2 cellular contexts compared by ENCODE assay signal in genomic region chr2:69801745-69802144, GRCh38.
TF ChIP-seq lines count a peak whose summit lies in the region.

No MANE protein-coding gene starts in this region.

TF ChIP-seq in GM12878, 131 proteins besides CTCF, POLR2A, EP300 and RAD21:
- TF ChIP-seq STAT1 (conservative IDR thresholded peaks at IDR 0.05), result no peak
- no peak for TF ChIP-seq BHLHE40 (IDR thresholded peaks at IDR 0.05; ENCODE audit: borderline replicate concordance in 1 of 2, low read depth in 2 of 2, low read length in 1 of 2)
- no peak for TF ChIP-seq SIN3A (IDR thresholded peaks at IDR 0.05; ENCODE audit: low read depth, low read length)
- TF ChIP-seq RCOR1 (conservative IDR thresholded peaks at IDR 0.05; ENCODE audit: low read depth, low read length), result no peak
- TF ChIP-seq IKZF1 (conservative IDR thresholded peaks at IDR 0.05), result no peak
- no peak for TF ChIP-seq ETV6 (conservative IDR thresholded peaks at IDR 0.05 in 1 of 2, IDR thresholded peaks at IDR 0.05 in 1 of 2; ENCODE audit: borderline replicate concordance in 1 of 2, low read depth in 1 of 2)
- TF ChIP-seq, protein P1, sequence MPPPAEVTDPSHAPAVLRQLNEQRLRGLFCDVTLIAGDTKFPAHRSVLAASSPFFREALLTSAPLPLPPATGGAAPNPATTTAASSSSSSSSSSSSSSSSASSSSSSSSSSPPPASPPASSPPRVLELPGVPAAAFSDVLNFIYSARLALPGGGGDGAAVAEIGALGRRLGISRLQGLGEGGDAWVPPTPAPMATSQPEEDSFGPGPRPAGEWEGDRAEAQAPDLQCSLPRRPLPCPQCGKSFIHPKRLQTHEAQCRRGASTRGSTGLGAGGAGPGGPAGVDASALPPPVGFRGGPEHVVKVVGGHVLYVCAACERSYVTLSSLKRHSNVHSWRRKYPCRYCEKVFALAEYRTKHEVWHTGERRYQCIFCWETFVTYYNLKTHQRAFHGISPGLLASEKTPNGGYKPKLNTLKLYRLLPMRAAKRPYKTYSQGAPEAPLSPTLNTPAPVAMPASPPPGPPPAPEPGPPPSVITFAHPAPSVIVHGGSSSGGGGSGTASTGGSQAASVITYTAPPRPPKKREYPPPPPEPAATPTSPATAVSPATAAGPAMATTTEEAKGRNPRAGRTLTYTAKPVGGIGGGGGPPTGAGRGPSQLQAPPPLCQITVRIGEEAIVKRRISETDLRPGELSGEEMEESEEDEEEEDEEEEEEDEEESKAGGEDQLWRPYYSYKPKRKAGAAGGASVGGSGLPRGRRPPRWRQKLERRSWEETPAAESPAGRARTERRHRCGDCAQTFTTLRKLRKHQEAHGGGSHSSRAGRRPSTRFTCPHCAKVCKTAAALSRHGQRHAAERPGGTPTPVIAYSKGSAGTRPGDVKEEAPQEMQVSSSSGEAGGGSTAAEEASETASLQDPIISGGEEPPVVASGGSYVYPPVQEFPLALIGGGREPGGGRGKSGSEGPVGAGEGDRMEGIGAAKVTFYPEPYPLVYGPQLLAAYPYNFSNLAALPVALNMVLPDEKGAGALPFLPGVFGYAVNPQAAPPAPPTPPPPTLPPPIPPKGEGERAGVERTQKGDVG (CRISPR knock-in tag; IDR thresholded peaks at IDR 0.05), result no peak
- TF ChIP-seq, protein P2, sequence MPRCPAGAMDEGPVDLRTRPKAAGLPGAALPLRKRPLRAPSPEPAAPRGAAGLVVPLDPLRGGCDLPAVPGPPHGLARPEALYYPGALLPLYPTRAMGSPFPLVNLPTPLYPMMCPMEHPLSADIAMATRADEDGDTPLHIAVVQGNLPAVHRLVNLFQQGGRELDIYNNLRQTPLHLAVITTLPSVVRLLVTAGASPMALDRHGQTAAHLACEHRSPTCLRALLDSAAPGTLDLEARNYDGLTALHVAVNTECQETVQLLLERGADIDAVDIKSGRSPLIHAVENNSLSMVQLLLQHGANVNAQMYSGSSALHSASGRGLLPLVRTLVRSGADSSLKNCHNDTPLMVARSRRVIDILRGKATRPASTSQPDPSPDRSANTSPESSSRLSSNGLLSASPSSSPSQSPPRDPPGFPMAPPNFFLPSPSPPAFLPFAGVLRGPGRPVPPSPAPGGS (IDR thresholded peaks at IDR 0.05; ENCODE audit: borderline replicate concordance, insufficient read depth, low read depth, low read length, poor library complexity, severe bottlenecking), result no peak
- TF ChIP-seq ZNF207 (IDR thresholded peaks at IDR 0.05; ENCODE audit: borderline replicate concordance), result no peak
- no peak for TF ChIP-seq SUPT20H (IDR thresholded peaks at IDR 0.05; ENCODE audit: borderline replicate concordance, control insufficient read depth, low read depth, low read length)
- TF ChIP-seq, protein P3, sequence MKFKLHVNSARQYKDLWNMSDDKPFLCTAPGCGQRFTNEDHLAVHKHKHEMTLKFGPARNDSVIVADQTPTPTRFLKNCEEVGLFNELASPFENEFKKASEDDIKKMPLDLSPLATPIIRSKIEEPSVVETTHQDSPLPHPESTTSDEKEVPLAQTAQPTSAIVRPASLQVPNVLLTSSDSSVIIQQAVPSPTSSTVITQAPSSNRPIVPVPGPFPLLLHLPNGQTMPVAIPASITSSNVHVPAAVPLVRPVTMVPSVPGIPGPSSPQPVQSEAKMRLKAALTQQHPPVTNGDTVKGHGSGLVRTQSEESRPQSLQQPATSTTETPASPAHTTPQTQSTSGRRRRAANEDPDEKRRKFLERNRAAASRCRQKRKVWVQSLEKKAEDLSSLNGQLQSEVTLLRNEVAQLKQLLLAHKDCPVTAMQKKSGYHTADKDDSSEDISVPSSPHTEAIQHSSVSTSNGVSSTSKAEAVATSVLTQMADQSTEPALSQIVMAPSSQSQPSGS (IDR thresholded peaks at IDR 0.05; ENCODE audit: low read length), result no peak
- TF ChIP-seq, protein P4, sequence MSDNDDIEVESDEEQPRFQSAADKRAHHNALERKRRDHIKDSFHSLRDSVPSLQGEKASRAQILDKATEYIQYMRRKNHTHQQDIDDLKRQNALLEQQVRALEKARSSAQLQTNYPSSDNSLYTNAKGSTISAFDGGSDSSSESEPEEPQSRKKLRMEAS (IDR thresholded peaks at IDR 0.05; ENCODE audit: low read depth, low read length), result no peak
- TF ChIP-seq HDAC2 (IDR thresholded peaks at IDR 0.05), result no peak

TF ChIP-seq in SK-N-SH treated with all-trans-retinoic acid at 6 μM for 48 hours, 23 proteins besides CTCF, POLR2A, EP300 and RAD21:
- TF ChIP-seq GLIS3 (CRISPR knock-in tag; IDR thresholded peaks at IDR 0.05) (no peak), ZFP3 (CRISPR knock-in tag; IDR thresholded peaks at IDR 0.05) (no peak), ZFP30 (CRISPR knock-in tag; IDR thresholded peaks at IDR 0.05) (no peak), TOX (CRISPR knock-in tag; IDR thresholded peaks at IDR 0.05; ENCODE audit: borderline replicate concordance) (no peak), ISL1 (CRISPR knock-in tag; IDR thresholded peaks at IDR 0.05) (no peak), BACH2 (CRISPR knock-in tag; IDR thresholded peaks at IDR 0.05; ENCODE audit: borderline replicate concordance) (no peak), ESRRG (CRISPR knock-in tag; IDR thresholded peaks at IDR 0.05) (no peak), SNAI2 (CRISPR knock-in tag; IDR thresholded peaks at IDR 0.05) (no peak), ZNF70 (CRISPR knock-in tag; IDR thresholded peaks at IDR 0.05) (no peak), OSR1 (CRISPR knock-in tag; IDR thresholded peaks at IDR 0.05) (no peak)
